12 cellular contexts compared by ENCODE assay signal in the genomic region with DNA sequence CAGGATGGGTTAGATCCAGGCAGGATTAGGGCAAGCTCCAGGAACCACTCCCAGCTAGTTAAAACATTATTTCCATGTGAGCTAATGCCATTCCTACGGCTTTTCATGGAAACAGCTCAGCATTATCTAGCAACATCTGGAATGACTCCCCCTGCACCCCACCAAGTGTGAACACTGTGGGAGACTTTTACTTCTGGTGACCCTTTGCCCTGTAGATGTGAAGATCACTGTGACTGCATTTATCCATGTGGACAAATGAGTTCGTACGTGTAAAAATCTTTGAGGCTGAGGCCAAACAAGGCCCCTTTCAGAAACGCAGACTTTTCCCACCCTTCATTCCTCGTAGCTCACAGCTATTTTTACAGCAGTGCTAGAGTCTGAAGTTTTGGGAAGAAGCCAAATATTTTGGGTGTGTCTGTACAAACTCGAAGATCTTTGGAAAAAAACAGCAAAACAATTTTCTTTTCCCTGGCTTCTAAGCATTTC.
A peak's percentile ranks its signal among the peaks of the same experiment; 100 is the strongest.
DNase-seq lines count a peak whose midpoint lies in the region; ATAC-seq and TF ChIP-seq lines count a peak whose summit lies in the region.
"Had no signal": no experiment of that assay in that cellular context is flagged by ENCODE, and none has a peak within 500 bp of the region (broad histone marks: within the 10 kb centered on the region; RNA-seq: fewer than 3 reads in every experiment).

No MANE protein-coding gene starts in this region.

- ATAC-seq in RWPE2 (ENCODE audit: low read depth) = peak; percentile 66
- peak; percentile 18 for ATAC-seq in foreskin keratinocyte
- no peak for ATAC-seq in T-helper 17 cell
- ATAC-seq in naive thymus-derived CD8-positive, alpha-beta T cell = no peak
- ATAC-seq: activated CD4-positive, CD25-positive, alpha-beta regulatory T cell treated with anti-CD3 and anti-CD28 coated beads, Interleukin-2, amount 50 U/mL, for 24 hours had no signal

- peak overlapping the region; percentile 27 for H3K27ac ChIP-seq in RWPE2 (ENCODE audit: poor library complexity, severe bottlenecking)
- no peak overlapping the region for H3K27ac ChIP-seq in foreskin keratinocyte
- no peak overlapping the region for H3K27ac ChIP-seq in trophoblast cell (ENCODE audit: low read depth, low read length)
- H3K27ac ChIP-seq: BLaER1 treated with 17β-estradiol and CSF1 and Interleukin-3, amounts not matched to agents 10 nM and 100 nM had no signal

- H3K36me3 ChIP-seq in RWPE2 (ENCODE audit: low read depth) (no peaks in the 10 kb centered on the region), trophoblast cell (ENCODE audit: control insufficient read depth in 1 of 2, insufficient read depth in 2 of 2, low read length in 2 of 2) (no peaks in the 10 kb centered on the region)
- H3K36me3 ChIP-seq: BLaER1 treated with 17β-estradiol and CSF1 and Interleukin-3, amounts not matched to agents 10 nM and 100 nM had no signal

- no peak overlapping the region for H3K4me3 Mint-ChIP-seq in T-helper 17 cell
- H3K4me3 Mint-ChIP-seq in naive thymus-derived CD8-positive, alpha-beta T cell = no peak overlapping the region
- H3K4me3 Mint-ChIP-seq: dendritic cell treated with granulocyte-macrophage colony-stimulating factor and Interleukin-4, amounts not matched to agents 40 ng/mL and 50 ng/mL, for 4 days had no signal

- no peaks in the 10 kb centered on the region for H3K27me3 ChIP-seq in RWPE2 (ENCODE audit: insufficient read depth, poor library complexity, severe bottlenecking)
- no peaks in the 10 kb centered on the region for H3K27me3 ChIP-seq in foreskin keratinocyte
- H3K27me3 ChIP-seq in trophoblast cell (ENCODE audit: insufficient read depth, low read length) = no peaks in the 10 kb centered on the region
- H3K27me3 ChIP-seq: BLaER1 treated with 17β-estradiol and CSF1 and Interleukin-3, amounts not matched to agents 10 nM and 100 nM had no signal

- no peaks in the 10 kb centered on the region for H3K9me3 ChIP-seq in RWPE2 (ENCODE audit: severe bottlenecking)
- no peaks in the 10 kb centered on the region for H3K9me3 ChIP-seq in trophoblast cell (ENCODE audit: insufficient read depth, low read depth, low read length)
- H3K9me3 ChIP-seq in T-helper 17 cell (ENCODE audit: control insufficient read depth, low read length, poor library complexity, severe bottlenecking) = no peaks in the 10 kb centered on the region
- H3K9me3 ChIP-seq: BLaER1 treated with 17β-estradiol and CSF1 and Interleukin-3, amounts not matched to agents 10 nM and 100 nM had no signal

- no peaks in the 10 kb centered on the region for H3K9me3 Mint-ChIP-seq in naive thymus-derived CD8-positive, alpha-beta T cell
- H3K9me3 Mint-ChIP-seq: dendritic cell treated with granulocyte-macrophage colony-stimulating factor and Interleukin-4, amounts not matched to agents 40 ng/mL and 50 ng/mL, for 4 days had no signal

- H2AK5ac ChIP-seq in trophoblast cell (ENCODE audit: low read length) = no peak overlapping the region

- WGBS in trophoblast cell (ENCODE audit: extremely low coverage, insufficient coverage, insufficient read length) = no CpG with 5 or more reads among the region's 6 CpGs

- no peak overlapping the region for H4K12ac ChIP-seq in trophoblast cell (ENCODE audit: low read depth, low read length)

- H3K79me1 ChIP-seq in trophoblast cell (ENCODE audit: low read length) = peaks cover 8% of the 10 kb centered on the region

- no peak overlapping the region for H3K4me3 ChIP-seq in RWPE2 (ENCODE audit: severe bottlenecking)
- H3K4me3 ChIP-seq in trophoblast cell (ENCODE audit: low read depth, low read length) = no peak overlapping the region
- H3K4me3 ChIP-seq: BLaER1 treated with 17β-estradiol and CSF1 and Interleukin-3, amounts not matched to agents 10 nM and 100 nM had no signal

- no peaks in the 10 kb centered on the region for H3K36me3 Mint-ChIP-seq in T-helper 17 cell (ENCODE audit: low read depth)
- H3K36me3 Mint-ChIP-seq in naive thymus-derived CD8-positive, alpha-beta T cell = no peaks in the 10 kb centered on the region

- no peak overlapping the region for H2BK120ac ChIP-seq in trophoblast cell (ENCODE audit: insufficient read depth, low read length, poor library complexity)

- H2BK5ac ChIP-seq in trophoblast cell (ENCODE audit: low read depth, low read length, poor library complexity) = no peak overlapping the region

- TF ChIP-seq CTCF in RWPE2 (IDR thresholded peaks at IDR 0.05; ENCODE audit: poor library complexity, severe bottlenecking) = no peak
- no peak for TF ChIP-seq CTCF in foreskin keratinocyte (conservative IDR thresholded peaks at IDR 0.05)

- POLR2A ChIA-PET in naive thymus-derived CD8-positive, alpha-beta T cell (lab: Charles Lee) = no interaction called here

- peak overlapping the region; percentile 68 for H2BK12ac ChIP-seq in trophoblast cell (ENCODE audit: low read length)

- H3K4me1 ChIP-seq in RWPE2 (ENCODE audit: insufficient read depth, poor library complexity, severe bottlenecking) (peaks cover 15% of the 10 kb centered on the region), foreskin keratinocyte (peaks cover 22% of the 10 kb centered on the region), trophoblast cell (ENCODE audit: control insufficient read depth in 1 of 2, insufficient read depth in 2 of 2, low read length in 2 of 2) (peaks cover 13 to 15% of the 10 kb centered on the region in 2 experiments)
- H3K4me1 ChIP-seq: BLaER1 treated with 17β-estradiol and CSF1 and Interleukin-3, amounts not matched to agents 10 nM and 100 nM had no signal

- H2AFZ ChIP-seq in trophoblast cell (ENCODE audit: insufficient read depth, low read length, poor library complexity) = no peak overlapping the region

- DNase-seq in Caki2 (ENCODE audit: low read depth) (peak; percentile 27), RWPE2 (ENCODE audit: low spot score) (no peak), foreskin keratinocyte (peak; percentile 26 to 64), trophoblast cell (no peak), T-helper 17 cell (no peak), DMS114 treated with DMSO at 0.1 percent for 48 hours (lab: John Stamatoyannopoulos, UW; ENCODE audit: unreplicated experiment) (no peak), NCI-H510A (lab: John Stamatoyannopoulos, UW) (no peak)
- DNase-seq in naive thymus-derived CD8-positive, alpha-beta T cell = no peak
- DNase-seq: NCI-H187 had no signal

- no peak overlapping the region for H3K23ac ChIP-seq in trophoblast cell (ENCODE audit: low read length)

- no peak overlapping the region for H4K91ac ChIP-seq in trophoblast cell (ENCODE audit: low read depth, low read length)

- H3K4ac ChIP-seq in trophoblast cell (ENCODE audit: low read depth, low read length) = no peak overlapping the region

- H3K4me2 ChIP-seq in trophoblast cell (ENCODE audit: low read length) = no peak overlapping the region
- H3K4me2 ChIP-seq: BLaER1 treated with 17β-estradiol and CSF1 and Interleukin-3, amounts not matched to agents 10 nM and 100 nM had no signal

- no peak overlapping the region for H4K8ac ChIP-seq in trophoblast cell (ENCODE audit: low read depth, low read length)

- H3K18ac ChIP-seq in trophoblast cell (ENCODE audit: low read length) = no peak overlapping the region

- in situ Hi-C loops in Caki2 (cut with HindIII; ENCODE audit: low pct_unique_long_range_greater_than_20kb, low sequenced_read_pairs) = no loop called here

- H3K4me1 Mint-ChIP-seq in T-helper 17 cell = no peaks in the 10 kb centered on the region
- H3K4me1 Mint-ChIP-seq in naive thymus-derived CD8-positive, alpha-beta T cell = no peaks in the 10 kb centered on the region

- H3K14ac ChIP-seq in trophoblast cell (ENCODE audit: low read length) = no peak overlapping the region

- no peak overlapping the region for H3K9ac ChIP-seq in trophoblast cell (ENCODE audit: low read length)
- H3K9ac ChIP-seq: BLaER1 treated with 17β-estradiol and CSF1 and Interleukin-3, amounts not matched to agents 10 nM and 100 nM had no signal

- peaks cover 15% of the 10 kb centered on the region for H3K27me3 Mint-ChIP-seq in T-helper 17 cell
- H3K27me3 Mint-ChIP-seq in naive thymus-derived CD8-positive, alpha-beta T cell = peaks cover 0 to 4% (median 0%) of the 10 kb centered on the region in 5 donors
- H3K27me3 Mint-ChIP-seq: dendritic cell treated with granulocyte-macrophage colony-stimulating factor and Interleukin-4, amounts not matched to agents 40 ng/mL and 50 ng/mL, for 4 days had no signal

- peaks cover 2% of the 10 kb centered on the region for H3K79me2 ChIP-seq in trophoblast cell (ENCODE audit: control insufficient read depth, insufficient read depth, low read length, poor library complexity)

- no peak overlapping the region for H3K27ac Mint-ChIP-seq in T-helper 17 cell
- H3K27ac Mint-ChIP-seq in naive thymus-derived CD8-positive, alpha-beta T cell = no peak overlapping the region
- H3K27ac Mint-ChIP-seq: dendritic cell treated with granulocyte-macrophage colony-stimulating factor and Interleukin-4, amounts not matched to agents 40 ng/mL and 50 ng/mL, for 4 days had no signal

Comparison
In these comparisons a context has a peak if more than half of its experiments do, and no peak if none do; other contexts are left out.
1. DNase-seq: peak in Caki2 (single experiment) and foreskin keratinocyte (2 of 2); none in RWPE2 (single experiment), trophoblast cell (0 of 2), T-helper 17 cell (0 of 3), DMS114 treated with DMSO at 0.1 percent for 48 hours (single experiment), naive thymus-derived CD8-positive, alpha-beta T cell (0 of 10) and NCI-H510A (single experiment).
2. ATAC-seq: peak in RWPE2 (single experiment) and foreskin keratinocyte (single experiment); none in T-helper 17 cell (single experiment) and naive thymus-derived CD8-positive, alpha-beta T cell (0 of 2).